Comparison of ENCODE assay signal across 8 cellular contexts in genomic region chr1:43529206-43529731, GRCh38. TPM values are rescaled to one million over a fixed set of nuclear protein-coding genes. Genes with fewer than 3 reads are reported as not detected.
DNase-seq lines count a peak whose midpoint lies in the region; ATAC-seq and TF ChIP-seq lines count a peak whose summit lies in the region.

No MANE protein-coding gene starts in this region.

- TF ChIP-seq CTCF in LNCAP (IDR thresholded peaks at IDR 0.05) = peak; percentile 93
- peak; percentile 97 for TF ChIP-seq CTCF in fibroblast of mammary gland (conservative IDR thresholded peaks at IDR 0.05; ENCODE audit: control insufficient read depth, insufficient read depth, low read depth, low read length)

- H3K27ac Mint-ChIP-seq in natural killer cell treated with Interleukin-12 subunit alpha and Interleukin-12 subunit beta and Interleukin-15 and Interleukin-18, amount 100 ng/mL, for 72 hours = no peak overlapping the region

- no peaks in the 10 kb centered on the region for H3K9me3 Mint-ChIP-seq in activated T-cell treated with anti-CD3 and anti-CD28 coated beads, Interleukin-2, amount 50 U/mL, for 4 hours
- no peaks in the 10 kb centered on the region for H3K9me3 Mint-ChIP-seq in natural killer cell treated with Interleukin-12 subunit alpha and Interleukin-12 subunit beta and Interleukin-15 and Interleukin-18, amount 100 ng/mL, for 72 hours

- no peaks in the 10 kb centered on the region for H3K36me3 Mint-ChIP-seq in activated T-cell treated with anti-CD3 and anti-CD28 coated beads, Interleukin-2, amount 50 U/mL, for 4 hours (ENCODE audit: insufficient read depth)
- peaks cover 7% of the 10 kb centered on the region for H3K36me3 Mint-ChIP-seq in natural killer cell treated with Interleukin-12 subunit alpha and Interleukin-12 subunit beta and Interleukin-15 and Interleukin-18, amount 100 ng/mL, for 72 hours

- peak; percentile 70 for DNase-seq in DMS53 treated with DMSO at 0.1 percent for 48 hours (lab: John Stamatoyannopoulos, UW; ENCODE audit: unreplicated experiment)
- peak; percentile 89 for DNase-seq in RKO (ENCODE audit: low spot score)
- DNase-seq in activated T-cell treated with anti-CD3 and anti-CD28 coated beads, Interleukin-2, amount 50 U/mL, for 4 hours = peak; percentile 80
- DNase-seq in fibroblast of mammary gland (ENCODE audit: low read depth) = peak; percentile 88
- DNase-seq in natural killer cell treated with Interleukin-12 subunit alpha and Interleukin-12 subunit beta and Interleukin-15 and Interleukin-18, amount 100 ng/mL, for 72 hours (ENCODE audit: low spot score) = peak; percentile 81
- peak; percentile 69 for DNase-seq in stimulated activated naive CD4-positive, alpha-beta T cell treated with Interleukin-2 at 50 U/mL for 16 hours (lab: John Stamatoyannopoulos, UW)

- H3K27me3 Mint-ChIP-seq in activated T-cell treated with anti-CD3 and anti-CD28 coated beads, Interleukin-2, amount 50 U/mL, for 4 hours (ENCODE audit: low read depth) = peaks cover 51% of the 10 kb centered on the region
- peaks cover 40 to 55% of the 10 kb centered on the region in 2 donors for H3K27me3 Mint-ChIP-seq in natural killer cell treated with Interleukin-12 subunit alpha and Interleukin-12 subunit beta and Interleukin-15 and Interleukin-18, amount 100 ng/mL, for 72 hours

- no peak overlapping the region for H3K4me3 ChIP-seq in fibroblast of mammary gland (ENCODE audit: control insufficient read depth, low read depth, low read length)

- H3K4me3 Mint-ChIP-seq in activated T-cell treated with anti-CD3 and anti-CD28 coated beads, Interleukin-2, amount 50 U/mL, for 4 hours = no peak overlapping the region
- no peak overlapping the region for H3K4me3 Mint-ChIP-seq in natural killer cell treated with Interleukin-12 subunit alpha and Interleukin-12 subunit beta and Interleukin-15 and Interleukin-18, amount 100 ng/mL, for 72 hours

- peak; percentile 68 to 70 for ATAC-seq in activated T-cell treated with anti-CD3 and anti-CD28 coated beads, Interleukin-2, amount 50 U/mL, for 4 hours
- peak; percentile 54 to 70 for ATAC-seq in natural killer cell treated with Interleukin-12 subunit alpha and Interleukin-12 subunit beta and Interleukin-15 and Interleukin-18, amount 100 ng/mL, for 72 hours
- ATAC-seq in HG02759 (IDR thresholded peaks at IDR 0.05; ENCODE audit: unreplicated experiment) = no peak

- H3K4me1 Mint-ChIP-seq in activated T-cell treated with anti-CD3 and anti-CD28 coated beads, Interleukin-2, amount 50 U/mL, for 4 hours (ENCODE audit: low read depth) = peaks cover 20% of the 10 kb centered on the region
- peaks cover 17 to 21% of the 10 kb centered on the region in 2 donors for H3K4me1 Mint-ChIP-seq in natural killer cell treated with Interleukin-12 subunit alpha and Interleukin-12 subunit beta and Interleukin-15 and Interleukin-18, amount 100 ng/mL, for 72 hours (ENCODE audit: low read depth in 2 of 2)

RNA-seq across cellular contexts. Expression of gene PTPRF, which starts 1.4 kb away (rescaled TPM):
- total RNA-seq in activated T-cell treated with anti-CD3 and anti-CD28 coated beads, Interleukin-2, amount 50 U/mL, for 4 hours = under 1 TPM; 0.86 to 0.95 (median 0.92) TPM
- 1 to 10 TPM in 1 of 2 donors, under 1 TPM in 1; 0.33 to 1.3 TPM for total RNA-seq in natural killer cell treated with Interleukin-12 subunit alpha and Interleukin-12 subunit beta and Interleukin-15 and Interleukin-18, amount 100 ng/mL, for 72 hours
